In genomic region chr7:87226495-87226894, GRCh38 we compare ENCODE assay signal across 19 cellular contexts.
DNase-seq lines count a peak whose midpoint lies in the region; ATAC-seq lines count a peak whose summit lies in the region.
"Had no signal": no experiment of that assay in that cellular context is flagged by ENCODE, and none has a peak within 500 bp of the region (broad histone marks: within the 10 kb centered on the region; RNA-seq: fewer than 3 reads in every experiment).

No MANE protein-coding gene starts in this region.

- peaks cover 16% of the 10 kb centered on the region for H3K4me1 Mint-ChIP-seq in stimulated activated naive CD8-positive, alpha-beta T cell treated with anti-CD3 and anti-CD28 coated beads, Interleukin-15, amount 100 ng/mL, for 72 hours
- peaks cover 12 to 17% of the 10 kb centered on the region in 2 donors for H3K4me1 Mint-ChIP-seq in stimulated activated naive B cell treated with anti-CD40 and anti-IgM and Interleukin-4, amounts not matched to agents 10 μg/mL and 1 μg/mL and 100 μg/mL, for 72 hours
- H3K4me1 Mint-ChIP-seq: H9, WTC11 had no signal

- DNase-seq in stimulated activated naive CD8-positive, alpha-beta T cell treated with anti-CD3 and anti-CD28 coated beads, Interleukin-15, amount 100 ng/mL, for 72 hours: no peak
- no peak for DNase-seq in stimulated activated naive CD8-positive, alpha-beta T cell treated with anti-CD3 and anti-CD28 coated beads, Interleukin-15, Interleukin-2, amounts not matched to agents 100 U/mL and 50 U/mL, for 24 hours
- no peak for DNase-seq in stimulated activated naive B cell treated with anti-CD40 and anti-IgM and Interleukin-4, amounts not matched to agents 10 μg/mL and 1 μg/mL and 100 μg/mL, for 72 hours
- DNase-seq in foreskin melanocyte: no peak
- no peak for DNase-seq in NCI-H2029 treated with DMSO at 0.1 percent for 48 hours (lab: John Stamatoyannopoulos, UW)
- no peak for DNase-seq in islet precursor cell
- DNase-seq: activated CD8-positive, alpha-beta memory T cell treated with anti-CD3 and anti-CD28 coated beads for 24 hours; activated naive CD8-positive, alpha-beta T cell treated with anti-CD3 and anti-CD28 coated beads for 36 hours; H9; left ventricle myocardium inferior; mucosa of descending colon; NCI-H2171 treated with DMSO at 0.1 percent for 48 hours; OCI-M1; stimulated activated CD4-positive, alpha-beta T cell treated with anti-CD3 and anti-CD28 coated beads, Interleukin-4, amount 100 ng/mL, for 4 hours had no signal

- H3K9me3 Mint-ChIP-seq in stimulated activated naive CD8-positive, alpha-beta T cell treated with anti-CD3 and anti-CD28 coated beads, Interleukin-15, amount 100 ng/mL, for 72 hours: no peaks in the 10 kb centered on the region
- H3K9me3 Mint-ChIP-seq in stimulated activated naive B cell treated with anti-CD40 and anti-IgM and Interleukin-4, amounts not matched to agents 10 μg/mL and 1 μg/mL and 100 μg/mL, for 72 hours: no peaks in the 10 kb centered on the region
- H3K9me3 Mint-ChIP-seq: activated naive CD8-positive, alpha-beta T cell treated with anti-CD3 and anti-CD28 coated beads for 36 hours; activated T-helper 1 cell treated with anti-CD3 and anti-CD28 coated beads, Interleukin-12 subunit alpha, Interleukin-12 subunit beta, Interleukin-2, Interleukin-4 antibody, amounts not matched to agents 30 ng/mL and 10 ng/mL and 1 ng/mL, durations not matched to agents 14 hours and 24 hours and 36 hours; H9; T-helper 1 cell treated with Interleukin-12 subunit alpha and Interleukin-12 subunit beta and Interleukin-4 antibody, amounts not matched to agents 30 μg/mL and 1 μg/mL, for 36 hours; WTC11 had no signal

- H3K4me3 Mint-ChIP-seq in stimulated activated naive CD8-positive, alpha-beta T cell treated with anti-CD3 and anti-CD28 coated beads, Interleukin-15, amount 100 ng/mL, for 72 hours: peak overlapping the region; percentile 9 to 10
- no peak overlapping the region for H3K4me3 Mint-ChIP-seq in stimulated activated naive B cell treated with anti-CD40 and anti-IgM and Interleukin-4, amounts not matched to agents 10 μg/mL and 1 μg/mL and 100 μg/mL, for 72 hours
- H3K4me3 Mint-ChIP-seq: activated naive CD8-positive, alpha-beta T cell treated with anti-CD3 and anti-CD28 coated beads for 36 hours; activated T-helper 1 cell treated with anti-CD3 and anti-CD28 coated beads, Interleukin-12 subunit alpha, Interleukin-12 subunit beta, Interleukin-2, Interleukin-4 antibody, amounts not matched to agents 30 ng/mL and 10 ng/mL and 1 ng/mL, durations not matched to agents 14 hours and 24 hours and 36 hours; H9; T-helper 1 cell treated with Interleukin-12 subunit alpha and Interleukin-12 subunit beta and Interleukin-4 antibody, amounts not matched to agents 30 μg/mL and 1 μg/mL, for 36 hours; WTC11 had no signal

- no peak for ATAC-seq in stimulated activated naive CD8-positive, alpha-beta T cell treated with anti-CD3 and anti-CD28 coated beads, Interleukin-15, amount 100 ng/mL, for 72 hours
- ATAC-seq in stimulated activated naive CD8-positive, alpha-beta T cell treated with anti-CD3 and anti-CD28 coated beads, Interleukin-15, Interleukin-2, amounts not matched to agents 100 U/mL and 50 U/mL, for 24 hours: no peak
- ATAC-seq in HG02623 (IDR thresholded peaks at IDR 0.05; ENCODE audit: unreplicated experiment) (peak; percentile 60), HG03558 (IDR thresholded peaks at IDR 0.05; ENCODE audit: extremely low read depth, unreplicated experiment) (peak; percentile 50)
- ATAC-seq in stimulated activated naive B cell treated with anti-CD40 and anti-IgM and Interleukin-4, amounts not matched to agents 10 μg/mL and 1 μg/mL and 100 μg/mL, for 72 hours (replicated peaks): peak; percentile 70 to 77
- ATAC-seq: mucosa of descending colon had no signal

- H3K27me3 Mint-ChIP-seq in stimulated activated naive CD8-positive, alpha-beta T cell treated with anti-CD3 and anti-CD28 coated beads, Interleukin-15, amount 100 ng/mL, for 72 hours: no peaks in the 10 kb centered on the region
- no peaks in the 10 kb centered on the region for H3K27me3 Mint-ChIP-seq in stimulated activated naive B cell treated with anti-CD40 and anti-IgM and Interleukin-4, amounts not matched to agents 10 μg/mL and 1 μg/mL and 100 μg/mL, for 72 hours

- H3K36me3 Mint-ChIP-seq in stimulated activated naive B cell treated with anti-CD40 and anti-IgM and Interleukin-4, amounts not matched to agents 10 μg/mL and 1 μg/mL and 100 μg/mL, for 72 hours: no peaks in the 10 kb centered on the region
- H3K36me3 Mint-ChIP-seq: activated naive CD8-positive, alpha-beta T cell treated with anti-CD3 and anti-CD28 coated beads for 36 hours; WTC11 had no signal

- no peak overlapping the region for H3K27ac Mint-ChIP-seq in stimulated activated naive CD8-positive, alpha-beta T cell treated with anti-CD3 and anti-CD28 coated beads, Interleukin-15, amount 100 ng/mL, for 72 hours
- H3K27ac Mint-ChIP-seq in stimulated activated naive B cell treated with anti-CD40 and anti-IgM and Interleukin-4, amounts not matched to agents 10 μg/mL and 1 μg/mL and 100 μg/mL, for 72 hours: no peak overlapping the region
- H3K27ac Mint-ChIP-seq: activated naive CD8-positive, alpha-beta T cell treated with anti-CD3 and anti-CD28 coated beads for 36 hours; activated T-helper 1 cell treated with anti-CD3 and anti-CD28 coated beads, Interleukin-12 subunit alpha, Interleukin-12 subunit beta, Interleukin-2, Interleukin-4 antibody, amounts not matched to agents 30 ng/mL and 10 ng/mL and 1 ng/mL, durations not matched to agents 14 hours and 24 hours and 36 hours; H9; T-helper 1 cell treated with Interleukin-12 subunit alpha and Interleukin-12 subunit beta and Interleukin-4 antibody, amounts not matched to agents 30 μg/mL and 1 μg/mL, for 36 hours; WTC11 had no signal

Comparison
In these comparisons a context has a peak if more than half of its experiments do, and no peak if none do; other contexts are left out.
1. ATAC-seq: peak in HG02623 (single experiment), HG03558 (single experiment) and stimulated activated naive B cell treated with anti-CD40 and anti-IgM and Interleukin-4, amounts not matched to agents 10 μg/mL and 1 μg/mL and 100 μg/mL, for 72 hours (2 of 2); none in stimulated activated naive CD8-positive, alpha-beta T cell treated with anti-CD3 and anti-CD28 coated beads, Interleukin-15, amount 100 ng/mL, for 72 hours (single experiment) and stimulated activated naive CD8-positive, alpha-beta T cell treated with anti-CD3 and anti-CD28 coated beads, Interleukin-15, Interleukin-2, amounts not matched to agents 100 U/mL and 50 U/mL, for 24 hours (single experiment).
2. H3K4me3 Mint-ChIP-seq: peak in stimulated activated naive CD8-positive, alpha-beta T cell treated with anti-CD3 and anti-CD28 coated beads, Interleukin-15, amount 100 ng/mL, for 72 hours (2 of 2); none in stimulated activated naive B cell treated with anti-CD40 and anti-IgM and Interleukin-4, amounts not matched to agents 10 μg/mL and 1 μg/mL and 100 μg/mL, for 72 hours (0 of 2).